Comparison of ENCODE assay signal across 8 cellular contexts in the genomic region with DNA sequence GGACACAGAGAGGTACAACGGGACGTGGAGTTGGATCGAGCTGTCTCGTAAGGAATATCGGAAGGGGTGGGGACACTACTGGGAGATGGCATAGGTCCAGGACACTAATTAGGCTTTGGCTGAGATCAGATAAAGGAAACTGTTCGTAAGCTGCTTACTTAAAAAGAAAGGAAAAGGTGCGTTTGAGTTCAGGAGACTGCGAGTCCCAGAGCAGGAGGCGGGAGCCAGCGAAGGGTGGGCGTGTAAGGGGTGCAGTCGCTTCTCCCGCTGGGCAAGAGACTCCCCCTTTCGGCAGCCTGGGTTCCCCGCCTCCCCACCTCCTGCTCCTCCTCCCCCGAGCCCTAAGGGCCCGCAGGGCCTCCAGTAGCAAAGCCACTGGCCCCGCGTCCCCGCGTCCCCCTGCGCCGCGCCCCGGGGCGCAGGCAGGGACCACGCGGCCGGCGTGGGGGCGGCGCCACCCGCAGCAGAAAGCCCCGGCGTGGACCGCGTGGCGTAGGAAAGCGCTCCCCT. TPM values are rescaled to one million over a fixed set of nuclear protein-coding genes. Genes with fewer than 3 reads are reported as not detected.
DNase-seq lines count a peak whose midpoint lies in the region; ATAC-seq and TF ChIP-seq lines count a peak whose summit lies in the region.

No MANE protein-coding gene starts in this region.

- H3K9me3 ChIP-seq in OCI-LY3 (ENCODE audit: insufficient read depth, low read length) (no peaks in the 10 kb centered on the region), neuron (ENCODE audit: low read length) (no peaks in the 10 kb centered on the region), transverse colon (no peaks in the 10 kb centered on the region)

- TF ChIP-seq POLR2A in transverse colon (IDR thresholded peaks at IDR 0.05) = no peak

- peak overlapping the region; percentile 74 for H3K9ac ChIP-seq in OCI-LY3 (ENCODE audit: low read length)

- WGBS in transverse colon (ENCODE audit: low coverage in 1 of 2), 2 donors = 1 to 2% methylated on average over 8 to 39 of the region's 39 CpGs

- peaks cover 6% of the 10 kb centered on the region for H3K27me3 Mint-ChIP-seq in activated T-helper 2 cell treated with anti-CD3 and anti-CD28 coated beads, Interferon-gamma antibody, Interleukin-2, Interleukin-4, amounts not matched to agents 10 μg/mL and 5 μg/mL and 100 μg/mL, durations not matched to agents 14 hours and 24 hours and 36 hours (ENCODE audit: low read depth)

- peak overlapping the region; percentile 64 for H3K4me3 ChIP-seq in BJ (ENCODE audit: low read depth, low read length)
- peak overlapping the region; percentile 85 for H3K4me3 ChIP-seq in OCI-LY3 (ENCODE audit: low read length)
- H3K4me3 ChIP-seq in foreskin fibroblast (ENCODE audit: low read depth in 1 of 2, low read length in 2 of 2) = peak overlapping the region; percentile 75 to 84
- H3K4me3 ChIP-seq in neuron (ENCODE audit: low read length) = peak overlapping the region; percentile 82
- peak overlapping the region; percentile 10 to 89 (median 70) for H3K4me3 ChIP-seq in transverse colon

- H3K27me3 ChIP-seq in BJ (ENCODE audit: control insufficient read depth, insufficient read depth, low read length) (no peaks in the 10 kb centered on the region), OCI-LY3 (ENCODE audit: low read depth, low read length) (0 out of 2 replicates have a peak, but pooled peaks cover 3% of the 10 kb centered on the region), neuron (ENCODE audit: insufficient read depth, low read length) (no peaks in the 10 kb centered on the region), transverse colon (no peaks in the 10 kb centered on the region)

- peak overlapping the region; percentile 76 for H3K27ac Mint-ChIP-seq in activated T-helper 2 cell treated with anti-CD3 and anti-CD28 coated beads, Interferon-gamma antibody, Interleukin-2, Interleukin-4, amounts not matched to agents 10 μg/mL and 5 μg/mL and 100 μg/mL, durations not matched to agents 14 hours and 24 hours and 36 hours

- H3K4me1 ChIP-seq in OCI-LY3 (ENCODE audit: low read length) (peaks cover 11% of the 10 kb centered on the region), neuron (ENCODE audit: insufficient read depth, low read length) (peaks cover 18% of the 10 kb centered on the region), transverse colon (peaks cover 0 to 55% (median 28%) of the 10 kb centered on the region in 4 donors)

- peak; percentile 45 for ATAC-seq in GM19023 (IDR thresholded peaks at IDR 0.05; ENCODE audit: unreplicated experiment)
- ATAC-seq in HG03139 (IDR thresholded peaks at IDR 0.05; ENCODE audit: unreplicated experiment) = peak; percentile 42

- no peak overlapping the region for H3K27ac ChIP-seq in OCI-LY3 (ENCODE audit: low read length)
- peak overlapping the region; percentile 84 to 87 (median 85) for H3K27ac ChIP-seq in transverse colon

- no peaks in the 10 kb centered on the region for H3K36me3 ChIP-seq in BJ (ENCODE audit: control insufficient read depth, insufficient read depth, low read length)
- H3K36me3 ChIP-seq in OCI-LY3 (replicated peaks; ENCODE audit: low read depth, low read length) = no peaks in the 10 kb centered on the region
- no peaks in the 10 kb centered on the region for H3K36me3 ChIP-seq in neuron (ENCODE audit: insufficient read depth, low read length)
- no peaks in the 10 kb centered on the region for H3K36me3 ChIP-seq in transverse colon

- H2AFZ ChIP-seq in OCI-LY3 (ENCODE audit: low read depth, low read length) (peak overlapping the region; percentile 69), neuron (ENCODE audit: low read depth, low read length) (peak overlapping the region; percentile 96)

- peak overlapping the region; percentile 88 for H3K4me3 Mint-ChIP-seq in activated T-helper 2 cell treated with anti-CD3 and anti-CD28 coated beads, Interferon-gamma antibody, Interleukin-2, Interleukin-4, amounts not matched to agents 10 μg/mL and 5 μg/mL and 100 μg/mL, durations not matched to agents 14 hours and 24 hours and 36 hours (ENCODE audit: low read depth)

- in situ Hi-C loops in transverse colon (cut with MboI; ENCODE audit: low pct_ligation_motif_present in 1 of 4, low pct_unique_long_range_greater_than_20kb in 1 of 4, low sequenced_read_pairs in 3 of 4) = loop anchor here in 1 of 4 donors (10.0 kb wide), 1 partner anchor 106 kb away; no protein-coding TSS in a partner anchor

- no peaks in the 10 kb centered on the region for H4K20me1 ChIP-seq in OCI-LY3 (ENCODE audit: insufficient read depth, low read length)

- TF ChIP-seq EP300 in transverse colon (IDR thresholded peaks at IDR 0.05; ENCODE audit: low read depth) = no peak

- H3K36me3 Mint-ChIP-seq in activated T-helper 2 cell treated with anti-CD3 and anti-CD28 coated beads, Interferon-gamma antibody, Interleukin-2, Interleukin-4, amounts not matched to agents 10 μg/mL and 5 μg/mL and 100 μg/mL, durations not matched to agents 14 hours and 24 hours and 36 hours (ENCODE audit: low read depth) = peaks cover 11% of the 10 kb centered on the region

- DNase-seq in BJ (ENCODE audit: low read depth) (no peak), foreskin fibroblast (peak; percentile 50 to 78), transverse colon (peak; percentile 63)
- peak; percentile 24 for DNase-seq in activated T-helper 2 cell treated with anti-CD3 and anti-CD28 coated beads, Interferon-gamma antibody, Interleukin-2, Interleukin-4, amounts not matched to agents 10 μg/mL and 5 μg/mL and 100 μg/mL, durations not matched to agents 14 hours and 24 hours and 36 hours (ENCODE audit: low spot score)

- intact Hi-C loops in activated T-helper 2 cell treated with anti-CD3 and anti-CD28 coated beads, Interferon-gamma antibody, Interleukin-2, Interleukin-4, amounts not matched to agents 10 μg/mL and 5 μg/mL and 100 μg/mL, durations not matched to agents 14 hours and 24 hours and 36 hours (cut with micrococcal nuclease) = loop anchor here (2.0 kb wide), 1 partner anchor 110 kb away; no protein-coding TSS in a partner anchor
- intact Hi-C loops in transverse colon (cut with DNase I; ENCODE audit: low total_unique reads) = no loop called here

- TF ChIP-seq CTCF in BJ (IDR thresholded peaks at IDR 0.05; ENCODE audit: insufficient read depth, low read depth, low read length) = peak; percentile 36
- TF ChIP-seq CTCF in OCI-LY3 (IDR thresholded peaks at IDR 0.05; ENCODE audit: low read depth, low read length) = peak; percentile 43; the same call in 1 of the 2 replicates
- TF ChIP-seq CTCF in foreskin fibroblast (IDR thresholded peaks at IDR 0.05; ENCODE audit: low read depth, low read length) = peak; percentile 25
- TF ChIP-seq CTCF in transverse colon (IDR thresholded peaks at IDR 0.05) = no peak

- no peaks in the 10 kb centered on the region for H3K9me3 Mint-ChIP-seq in activated T-helper 2 cell treated with anti-CD3 and anti-CD28 coated beads, Interferon-gamma antibody, Interleukin-2, Interleukin-4, amounts not matched to agents 10 μg/mL and 5 μg/mL and 100 μg/mL, durations not matched to agents 14 hours and 24 hours and 36 hours

- 0 out of 2 replicates have a peak, but pooled peaks cover 6% of the 10 kb centered on the region for H3K79me2 ChIP-seq in OCI-LY3 (ENCODE audit: low read length)

- peaks cover 29% of the 10 kb centered on the region for H3K4me1 Mint-ChIP-seq in activated T-helper 2 cell treated with anti-CD3 and anti-CD28 coated beads, Interferon-gamma antibody, Interleukin-2, Interleukin-4, amounts not matched to agents 10 μg/mL and 5 μg/mL and 100 μg/mL, durations not matched to agents 14 hours and 24 hours and 36 hours (ENCODE audit: low read depth)

- H3K4me2 ChIP-seq in OCI-LY3 (ENCODE audit: low read length) = peak overlapping the region; percentile 81

- CTCF ChIA-PET in BJ (lab: Yijun Ruan, JAX) = interaction anchor here (0.8 to 1.7 kb wide), 6 partner anchors 15 to 109 kb away, joined by 3 to 7 read pairs (median 4); no protein-coding TSS in a partner anchor

- POLR2A ChIA-PET in BJ (lab: Charles Lee) = no interaction called here

RNA-seq across cellular contexts. Expression of a gene that starts 0.6 kb away (rescaled TPM):
- polyA plus RNA-seq in BJ (2011; rRNA removed) = 11.2 and 17.4 TPM in 2 replicates
- polyA minus RNA-seq in BJ (2011; rRNA and poly(A)+ RNA removed) = 24.4 and 32.5 TPM in 2 replicates
- 19.3 and 19.6 TPM in 2 replicates for total RNA-seq in activated T-helper 2 cell treated with anti-CD3 and anti-CD28 coated beads, Interferon-gamma antibody, Interleukin-2, Interleukin-4, amounts not matched to agents 10 μg/mL and 5 μg/mL and 100 μg/mL, durations not matched to agents 14 hours and 24 hours and 36 hours
- 10 to 100 TPM; 15.8 to 26.0 (median 23.8) TPM for total RNA-seq in transverse colon

Comparison
In these comparisons a context has a peak if more than half of its experiments do, and no peak if none do; other contexts are left out.
1. CTCF ChIP-seq: peak in BJ (single experiment), OCI-LY3 (single experiment) and foreskin fibroblast (single experiment); none in transverse colon (0 of 5).
2. Peak in every context shown above with its lines, with median percentiles within 50 percentile points of each other: H3K4me3 ChIP-seq.